In genomic region chr2:205571300-205571858, GRCh38 we compare ENCODE assay signal across 15 cellular contexts.
DNase-seq lines count a peak whose midpoint lies in the region; ATAC-seq and TF ChIP-seq lines count a peak whose summit lies in the region.
"Had no signal": no experiment of that assay in that cellular context is flagged by ENCODE, and none has a peak within 500 bp of the region (broad histone marks: within the 10 kb centered on the region; RNA-seq: fewer than 3 reads in every experiment).

No MANE protein-coding gene starts in this region.

- H3K4me3 ChIP-seq in fibroblast of villous mesenchyme (ENCODE audit: low read depth, low read length), result no peak overlapping the region

- DNase-seq in DMS79 treated with DMSO at 0.1 percent for 48 hours (lab: John Stamatoyannopoulos, UW) (peak; percentile 91), NCI-H524 treated with DMSO at 0.1 percent for 48 hours (lab: John Stamatoyannopoulos, UW) (peak; percentile 82), fibroblast of villous mesenchyme (ENCODE audit: low read depth) (peak; percentile 50), sciatic nerve (ENCODE audit: low spot score) (no peak), NCI-H2196 treated with DMSO at 0.1 percent for 48 hours (lab: John Stamatoyannopoulos, UW; ENCODE audit: unreplicated experiment) (no peak), GM19240 (ENCODE audit: insufficient read length, low spot score) (no peak)
- no peak for DNase-seq in activated naive CD4-positive, alpha-beta T cell treated with Interleukin-2 at 50 U/mL for 16 hours
- DNase-seq: CD8-positive, alpha-beta memory T cell; DND-41; H9; Karpas-422; NCI-H1417 treated with DMSO at 0.1 percent for 48 hours; NCI-H2029; NCI-H748 treated with DMSO at 0.1 percent for 48 hours; SIG-M5 had no signal

- peak; percentile 81 for ATAC-seq in sciatic nerve

- no peak for TF ChIP-seq CTCF in fibroblast of villous mesenchyme (IDR thresholded peaks at IDR 0.05; ENCODE audit: insufficient read depth, low read depth, low read length)

- intact Hi-C loops in sciatic nerve (cut with DNase I), result no loop called here

Comparison
In these comparisons a context has a peak if more than half of its experiments do, and no peak if none do; other contexts are left out.
1. DNase-seq: peak in DMS79 treated with DMSO at 0.1 percent for 48 hours (single experiment), NCI-H524 treated with DMSO at 0.1 percent for 48 hours (single experiment) and fibroblast of villous mesenchyme (single experiment); none in sciatic nerve (single experiment), activated naive CD4-positive, alpha-beta T cell treated with Interleukin-2 at 50 U/mL for 16 hours (single experiment), NCI-H2196 treated with DMSO at 0.1 percent for 48 hours (single experiment) and GM19240 (single experiment).